1 cellular context compared by ENCODE assay signal in the genomic region with DNA sequence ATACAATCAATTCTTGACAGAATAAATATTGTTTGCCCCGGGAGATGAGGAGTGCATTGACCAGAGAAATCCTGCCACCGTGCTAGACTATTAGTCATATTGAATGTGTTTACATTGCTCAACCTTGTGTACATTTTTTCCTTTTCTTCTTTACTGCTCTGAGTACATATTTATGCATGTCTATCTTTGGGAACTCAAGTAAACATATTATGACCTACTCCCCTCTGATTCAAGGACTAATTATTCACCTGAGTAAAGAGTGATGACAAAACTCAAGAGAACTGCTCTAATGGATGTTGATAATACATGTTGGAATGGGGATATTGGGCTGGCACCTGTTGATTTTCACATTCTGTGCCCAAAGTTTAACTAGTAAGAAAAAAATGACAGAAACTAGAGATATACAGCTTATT.
TF ChIP-seq lines count a peak whose summit lies in the region.

No MANE protein-coding gene starts in this region.

TF ChIP-seq in HepG2, 621 proteins besides CTCF, POLR2A, EP300 and RAD21 (continued from another document and continues in another):
- TF ChIP-seq HMGXB4 (CRISPR knock-in tag; IDR thresholded peaks at IDR 0.05; ENCODE audit: borderline replicate concordance in 1 of 2, low read depth in 1 of 2) (peak in 1 of 2 experiments; percentile 76; a peak in 1 of 4 replicates), TCF12 (IDR thresholded peaks at IDR 0.05) (no peak), TCF12 (CRISPR knock-in tag; IDR thresholded peaks at IDR 0.05) (peak; percentile 99), ZBTB2 (CRISPR knock-in tag; IDR thresholded peaks at IDR 0.05; ENCODE audit: low read depth) (0 out of 2 replicates have a peak, but pooled peaks have one; percentile 51), ASH2L (IDR thresholded peaks at IDR 0.05; ENCODE audit: insufficient read length, low read depth, low read length) (peak; percentile 69), CC2D1A (CRISPR knock-in tag; IDR thresholded peaks at IDR 0.05) (no peak), PRDM10 (CRISPR knock-in tag; IDR thresholded peaks at IDR 0.05; ENCODE audit: low read depth) (peak; percentile 52; the same call in 1 of the 2 replicates), SALL1 (CRISPR knock-in tag; IDR thresholded peaks at IDR 0.05) (peak; percentile 59; the same call in 1 of the 2 replicates), ARID3A (IDR thresholded peaks at IDR 0.05; ENCODE audit: low read depth, low read length) (peak; percentile 99), ZEB1 (IDR thresholded peaks at IDR 0.05; ENCODE audit: insufficient replicate concordance, low read depth) (peak; percentile 73), KLF11 (CRISPR knock-in tag; IDR thresholded peaks at IDR 0.05) (peak; percentile 86), BHLHE40 (IDR thresholded peaks at IDR 0.05; ENCODE audit: low read length) (peak; percentile 90), LBX2 (CRISPR knock-in tag; IDR thresholded peaks at IDR 0.05; ENCODE audit: borderline replicate concordance) (no peak), ZNF629 (CRISPR knock-in tag; conservative IDR thresholded peaks at IDR 0.05) (0 out of 2 replicates have a peak, but pooled peaks have one; percentile 16), CBX1 (IDR thresholded peaks at IDR 0.05; ENCODE audit: low read depth) (no peak), ELF3 (CRISPR knock-in tag; IDR thresholded peaks at IDR 0.05) (peak; percentile 98), HNRNPK (IDR thresholded peaks at IDR 0.05; ENCODE audit: low read depth, low read length, poor library complexity, severe bottlenecking) (no peak), THAP11 (CRISPR knock-in tag; IDR thresholded peaks at IDR 0.05) (peak; percentile 84), MAZ (IDR thresholded peaks at IDR 0.05; ENCODE audit: borderline replicate concordance, low read depth, low read length) (no peak), MAZ (CRISPR knock-in tag; IDR thresholded peaks at IDR 0.05; ENCODE audit: low read depth) (peak; percentile 83), NCOR1 (IDR thresholded peaks at IDR 0.05; ENCODE audit: borderline replicate concordance, low read length) (peak; percentile 96; the same call in 1 of the 2 replicates), ZNF749 (CRISPR knock-in tag; IDR thresholded peaks at IDR 0.05; ENCODE audit: borderline replicate concordance) (peak; percentile 78; the same call in 1 of the 2 replicates), ZFP82 (CRISPR knock-in tag; IDR thresholded peaks at IDR 0.05; ENCODE audit: borderline replicate concordance) (peak; percentile 69; the same call in 1 of the 2 replicates), ZFP41 (CRISPR knock-in tag; IDR thresholded peaks at IDR 0.05; ENCODE audit: borderline replicate concordance) (no peak), ZNF274 (CRISPR knock-in tag; IDR thresholded peaks at IDR 0.05) (no peak), CEBPG (CRISPR knock-in tag; IDR thresholded peaks at IDR 0.05) (peak; percentile 92), ZNF547 (CRISPR knock-in tag; IDR thresholded peaks at IDR 0.05) (no peak), ZNF878 (CRISPR knock-in tag; IDR thresholded peaks at IDR 0.05) (peak; percentile 94), ZNF33A (CRISPR knock-in tag; IDR thresholded peaks at IDR 0.05; ENCODE audit: borderline replicate concordance) (0 out of 2 replicates have a peak, but pooled peaks have one; percentile 43), SIX1 (CRISPR knock-in tag; IDR thresholded peaks at IDR 0.05; ENCODE audit: borderline replicate concordance) (peak; percentile 95), ZNF850 (CRISPR knock-in tag; conservative IDR thresholded peaks at IDR 0.05) (no peak), CCDC6 (CRISPR knock-in tag; IDR thresholded peaks at IDR 0.05) (0 out of 2 replicates have a peak, but pooled peaks have one; percentile 68), FLYWCH1 (CRISPR knock-in tag; IDR thresholded peaks at IDR 0.05) (peak; percentile 70; the same call in 1 of the 2 replicates), ZNF614 (CRISPR knock-in tag; IDR thresholded peaks at IDR 0.05; ENCODE audit: borderline replicate concordance) (peak; percentile 92)
- TF ChIP-seq, protein P1, sequence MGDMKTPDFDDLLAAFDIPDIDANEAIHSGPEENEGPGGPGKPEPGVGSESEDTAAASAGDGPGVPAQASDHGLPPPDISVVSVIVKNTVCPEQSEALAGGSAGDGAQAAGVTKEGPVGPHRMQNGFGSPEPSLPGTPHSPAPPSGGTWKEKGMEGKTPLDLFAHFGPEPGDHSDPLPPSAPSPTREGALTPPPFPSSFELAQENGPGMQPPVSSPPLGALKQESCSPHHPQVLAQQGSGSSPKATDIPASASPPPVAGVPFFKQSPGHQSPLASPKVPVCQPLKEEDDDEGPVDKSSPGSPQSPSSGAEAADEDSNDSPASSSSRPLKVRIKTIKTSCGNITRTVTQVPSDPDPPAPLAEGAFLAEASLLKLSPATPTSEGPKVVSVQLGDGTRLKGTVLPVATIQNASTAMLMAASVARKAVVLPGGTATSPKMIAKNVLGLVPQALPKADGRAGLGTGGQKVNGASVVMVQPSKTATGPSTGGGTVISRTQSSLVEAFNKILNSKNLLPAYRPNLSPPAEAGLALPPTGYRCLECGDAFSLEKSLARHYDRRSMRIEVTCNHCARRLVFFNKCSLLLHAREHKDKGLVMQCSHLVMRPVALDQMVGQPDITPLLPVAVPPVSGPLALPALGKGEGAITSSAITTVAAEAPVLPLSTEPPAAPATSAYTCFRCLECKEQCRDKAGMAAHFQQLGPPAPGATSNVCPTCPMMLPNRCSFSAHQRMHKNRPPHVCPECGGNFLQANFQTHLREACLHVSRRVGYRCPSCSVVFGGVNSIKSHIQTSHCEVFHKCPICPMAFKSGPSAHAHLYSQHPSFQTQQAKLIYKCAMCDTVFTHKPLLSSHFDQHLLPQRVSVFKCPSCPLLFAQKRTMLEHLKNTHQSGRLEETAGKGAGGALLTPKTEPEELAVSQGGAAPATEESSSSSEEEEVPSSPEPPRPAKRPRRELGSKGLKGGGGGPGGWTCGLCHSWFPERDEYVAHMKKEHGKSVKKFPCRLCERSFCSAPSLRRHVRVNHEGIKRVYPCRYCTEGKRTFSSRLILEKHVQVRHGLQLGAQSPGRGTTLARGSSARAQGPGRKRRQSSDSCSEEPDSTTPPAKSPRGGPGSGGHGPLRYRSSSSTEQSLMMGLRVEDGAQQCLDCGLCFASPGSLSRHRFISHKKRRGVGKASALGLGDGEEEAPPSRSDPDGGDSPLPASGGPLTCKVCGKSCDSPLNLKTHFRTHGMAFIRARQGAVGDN (CRISPR knock-in tag; IDR thresholded peaks at IDR 0.05): no peak
- TF ChIP-seq, protein P2, sequence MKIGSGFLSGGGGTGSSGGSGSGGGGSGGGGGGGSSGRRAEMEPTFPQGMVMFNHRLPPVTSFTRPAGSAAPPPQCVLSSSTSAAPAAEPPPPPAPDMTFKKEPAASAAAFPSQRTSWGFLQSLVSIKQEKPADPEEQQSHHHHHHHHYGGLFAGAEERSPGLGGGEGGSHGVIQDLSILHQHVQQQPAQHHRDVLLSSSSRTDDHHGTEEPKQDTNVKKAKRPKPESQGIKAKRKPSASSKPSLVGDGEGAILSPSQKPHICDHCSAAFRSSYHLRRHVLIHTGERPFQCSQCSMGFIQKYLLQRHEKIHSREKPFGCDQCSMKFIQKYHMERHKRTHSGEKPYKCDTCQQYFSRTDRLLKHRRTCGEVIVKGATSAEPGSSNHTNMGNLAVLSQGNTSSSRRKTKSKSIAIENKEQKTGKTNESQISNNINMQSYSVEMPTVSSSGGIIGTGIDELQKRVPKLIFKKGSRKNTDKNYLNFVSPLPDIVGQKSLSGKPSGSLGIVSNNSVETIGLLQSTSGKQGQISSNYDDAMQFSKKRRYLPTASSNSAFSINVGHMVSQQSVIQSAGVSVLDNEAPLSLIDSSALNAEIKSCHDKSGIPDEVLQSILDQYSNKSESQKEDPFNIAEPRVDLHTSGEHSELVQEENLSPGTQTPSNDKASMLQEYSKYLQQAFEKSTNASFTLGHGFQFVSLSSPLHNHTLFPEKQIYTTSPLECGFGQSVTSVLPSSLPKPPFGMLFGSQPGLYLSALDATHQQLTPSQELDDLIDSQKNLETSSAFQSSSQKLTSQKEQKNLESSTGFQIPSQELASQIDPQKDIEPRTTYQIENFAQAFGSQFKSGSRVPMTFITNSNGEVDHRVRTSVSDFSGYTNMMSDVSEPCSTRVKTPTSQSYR (CRISPR knock-in tag; IDR thresholded peaks at IDR 0.05; ENCODE audit: borderline replicate concordance): peak; percentile 79; the same call in 1 of the 2 replicates
- TF ChIP-seq, protein P3, sequence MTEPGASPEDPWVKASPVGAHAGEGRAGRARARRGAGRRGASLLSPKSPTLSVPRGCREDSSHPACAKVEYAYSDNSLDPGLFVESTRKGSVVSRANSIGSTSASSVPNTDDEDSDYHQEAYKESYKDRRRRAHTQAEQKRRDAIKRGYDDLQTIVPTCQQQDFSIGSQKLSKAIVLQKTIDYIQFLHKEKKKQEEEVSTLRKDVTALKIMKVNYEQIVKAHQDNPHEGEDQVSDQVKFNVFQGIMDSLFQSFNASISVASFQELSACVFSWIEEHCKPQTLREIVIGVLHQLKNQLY (CRISPR knock-in tag; IDR thresholded peaks at IDR 0.05): peak; percentile 91
- TF ChIP-seq, protein P4, sequence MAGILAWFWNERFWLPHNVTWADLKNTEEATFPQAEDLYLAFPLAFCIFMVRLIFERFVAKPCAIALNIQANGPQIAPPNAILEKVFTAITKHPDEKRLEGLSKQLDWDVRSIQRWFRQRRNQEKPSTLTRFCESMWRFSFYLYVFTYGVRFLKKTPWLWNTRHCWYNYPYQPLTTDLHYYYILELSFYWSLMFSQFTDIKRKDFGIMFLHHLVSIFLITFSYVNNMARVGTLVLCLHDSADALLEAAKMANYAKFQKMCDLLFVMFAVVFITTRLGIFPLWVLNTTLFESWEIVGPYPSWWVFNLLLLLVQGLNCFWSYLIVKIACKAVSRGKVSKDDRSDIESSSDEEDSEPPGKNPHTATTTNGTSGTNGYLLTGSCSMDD (CRISPR knock-in tag; IDR thresholded peaks at IDR 0.05): no peak
- TF ChIP-seq, protein P5, sequence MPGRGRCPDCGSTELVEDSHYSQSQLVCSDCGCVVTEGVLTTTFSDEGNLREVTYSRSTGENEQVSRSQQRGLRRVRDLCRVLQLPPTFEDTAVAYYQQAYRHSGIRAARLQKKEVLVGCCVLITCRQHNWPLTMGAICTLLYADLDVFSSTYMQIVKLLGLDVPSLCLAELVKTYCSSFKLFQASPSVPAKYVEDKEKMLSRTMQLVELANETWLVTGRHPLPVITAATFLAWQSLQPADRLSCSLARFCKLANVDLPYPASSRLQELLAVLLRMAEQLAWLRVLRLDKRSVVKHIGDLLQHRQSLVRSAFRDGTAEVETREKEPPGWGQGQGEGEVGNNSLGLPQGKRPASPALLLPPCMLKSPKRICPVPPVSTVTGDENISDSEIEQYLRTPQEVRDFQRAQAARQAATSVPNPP (CRISPR knock-in tag; IDR thresholded peaks at IDR 0.05): 0 out of 2 replicates have a peak, but pooled peaks have one; percentile 64
